Comparison of ENCODE assay signal across 24 cellular contexts in genomic region chr2:204665771-204666170, GRCh38.
DNase-seq lines count a peak whose midpoint lies in the region; ATAC-seq, FAIRE-seq and TF ChIP-seq lines count a peak whose summit lies in the region.
"Had no signal": no experiment of that assay in that cellular context is flagged by ENCODE, and none has a peak within 500 bp of the region (broad histone marks: within the 10 kb centered on the region; RNA-seq: fewer than 3 reads in every experiment).

No MANE protein-coding gene starts in this region.

- H3K36me3 ChIP-seq in GM23248 (ENCODE audit: low read depth): no peaks in the 10 kb centered on the region
- H3K36me3 ChIP-seq in astrocyte (ENCODE audit: insufficient read depth, low read length): no peaks in the 10 kb centered on the region
- H3K36me3 ChIP-seq in mesendoderm (ENCODE audit: control insufficient read depth, insufficient read depth, low read length): no peaks in the 10 kb centered on the region
- H3K36me3 ChIP-seq in upper lobe of left lung: no peaks in the 10 kb centered on the region
- H3K36me3 ChIP-seq: ovary had no signal

- no peak overlapping the region for H4K8ac ChIP-seq in mesendoderm (ENCODE audit: low read depth, low read length)

- H3K4me2 ChIP-seq in GM23248 (ENCODE audit: unreplicated experiment) (peak overlapping the region; percentile 79), astrocyte (ENCODE audit: low read length) (peak overlapping the region; percentile 56), mesendoderm (ENCODE audit: low read length) (no peak overlapping the region)

- H4K20me1 ChIP-seq in GM23248 (ENCODE audit: insufficient read depth): no peaks in the 10 kb centered on the region
- no peaks in the 10 kb centered on the region for H4K20me1 ChIP-seq in astrocyte (ENCODE audit: insufficient read depth, low read length)

- H3K4me1 ChIP-seq in GM23248 (ENCODE audit: insufficient read depth) (peaks cover 32% of the 10 kb centered on the region), astrocyte (ENCODE audit: insufficient read depth, low read length) (peaks cover 14% of the 10 kb centered on the region), mesendoderm (ENCODE audit: control insufficient read depth, low read depth, low read length) (peaks cover 5% of the 10 kb centered on the region), upper lobe of left lung (peaks cover 5 to 17% (median 13%) of the 10 kb centered on the region in 4 donors)

- no peak for TF ChIP-seq EP300 in upper lobe of left lung (IDR thresholded peaks at IDR 0.05)

- H3K27ac ChIP-seq in GM23248 (peak overlapping the region; percentile 76), astrocyte (ENCODE audit: low read depth, low read length) (peak overlapping the region; percentile 83), mesendoderm (ENCODE audit: low read depth, low read length) (no peak overlapping the region), upper lobe of left lung (peak overlapping the region in 3 of 4 donors; percentile 9 to 55 (median 50))
- H3K27ac ChIP-seq: ovary had no signal

- no peaks in the 10 kb centered on the region for H3K79me1 ChIP-seq in mesendoderm (ENCODE audit: low read length)

- H3K9me2 ChIP-seq in GM23248 (ENCODE audit: insufficient read depth): no peaks in the 10 kb centered on the region; the same call in 1 of the 2 replicates

- no peaks in the 10 kb centered on the region for H3K9me3 Mint-ChIP-seq in astrocyte (ENCODE audit: unreplicated experiment)
- H3K9me3 Mint-ChIP-seq: activated T-cell treated with anti-CD3 and anti-CD28 coated beads, Interleukin-2, amount 50 U/mL, for 24 hours; CD8-positive, alpha-beta T cell; T-cell had no signal

- no peak overlapping the region for H2BK15ac ChIP-seq in mesendoderm (replicated peaks; ENCODE audit: low read depth)

- H3K27ac Mint-ChIP-seq in astrocyte (ENCODE audit: unreplicated experiment): no peak overlapping the region
- H3K27ac Mint-ChIP-seq: activated T-cell treated with anti-CD3 and anti-CD28 coated beads, Interleukin-2, amount 50 U/mL, for 24 hours; CD8-positive, alpha-beta T cell; dendritic cell treated with granulocyte-macrophage colony-stimulating factor and Interleukin-4, amounts not matched to agents 40 ng/mL and 50 ng/mL, for 4 days; T-cell had no signal

- H3K4me3 Mint-ChIP-seq in astrocyte (ENCODE audit: unreplicated experiment): no peak overlapping the region
- H3K4me3 Mint-ChIP-seq: activated T-cell treated with anti-CD3 and anti-CD28 coated beads, Interleukin-2, amount 50 U/mL, for 24 hours; CD8-positive, alpha-beta T cell; dendritic cell treated with granulocyte-macrophage colony-stimulating factor and Interleukin-4, amounts not matched to agents 40 ng/mL and 50 ng/mL, for 4 days; T-cell had no signal

- H3K27me3 Mint-ChIP-seq in astrocyte (ENCODE audit: low read depth, unreplicated experiment): no peaks in the 10 kb centered on the region
- H3K27me3 Mint-ChIP-seq: activated T-cell treated with anti-CD3 and anti-CD28 coated beads, Interleukin-2, amount 50 U/mL, for 24 hours; dendritic cell treated with granulocyte-macrophage colony-stimulating factor and Interleukin-4, amounts not matched to agents 40 ng/mL and 50 ng/mL, for 4 days had no signal

- in situ Hi-C loops in GM23248 (cut with MboI): no loop called here

- H3K27me3 ChIP-seq in GM23248 (replicated peaks; ENCODE audit: insufficient read depth) (no peaks in the 10 kb centered on the region), astrocyte (ENCODE audit: insufficient read depth, low read length) (no peaks in the 10 kb centered on the region), mesendoderm (ENCODE audit: insufficient read depth, low read length, poor library complexity) (no peaks in the 10 kb centered on the region), upper lobe of left lung (no peaks in the 10 kb centered on the region)
- H3K27me3 ChIP-seq: ovary had no signal

- peak; percentile 3 for DNase-seq in GM23248
- no peak for DNase-seq in astrocyte (ENCODE audit: low read depth)
- DNase-seq in mesendoderm: no peak
- DNase-seq in upper lobe of left lung: no peak
- no peak for DNase-seq in NCI-H2196 treated with DMSO at 0.1 percent for 48 hours (lab: John Stamatoyannopoulos, UW; ENCODE audit: unreplicated experiment)
- no peak for DNase-seq in NCI-H2029 treated with DMSO at 0.1 percent for 48 hours (lab: John Stamatoyannopoulos, UW)
- DNase-seq: activated CD8-positive, alpha-beta memory T cell treated with anti-CD3 and anti-CD28 coated beads for 24 hours; activated T-cell treated with anti-CD3 and anti-CD28 coated beads, Interleukin-2, amount 50 U/mL, for 24 hours; AML-193; amygdala; CD8-positive, alpha-beta T cell; hypothalamus; Kasumi-1; NCI-H1092; NCI-H1930; NCI-H774; ovary; right cardiac atrium; Right ventricle myocardium superior; stimulated activated CD4-positive, alpha-beta T cell treated with anti-CD3 and anti-CD28 coated beads, Interleukin-15, amount 100 ng/mL, for 24 hours; T-cell had no signal

- no peaks in the 10 kb centered on the region for H3K79me2 ChIP-seq in GM23248 (ENCODE audit: insufficient read depth)
- H3K79me2 ChIP-seq in astrocyte (ENCODE audit: insufficient read depth, low read length): no peaks in the 10 kb centered on the region
- H3K79me2 ChIP-seq in mesendoderm (ENCODE audit: control insufficient read depth, insufficient read depth, low read length): no peaks in the 10 kb centered on the region

- no peak for FAIRE-seq in astrocyte (lab: Jason Lieb, UNC)
- FAIRE-seq: GM12878 had no signal

- H3K9ac ChIP-seq in GM23248: no peak overlapping the region
- no peak overlapping the region for H3K9ac ChIP-seq in astrocyte (ENCODE audit: low read length)
- H3K9ac ChIP-seq in mesendoderm (ENCODE audit: low read length): no peak overlapping the region

- no peak overlapping the region for H3K23ac ChIP-seq in mesendoderm (ENCODE audit: low read length)

- H4K5ac ChIP-seq in mesendoderm (ENCODE audit: low read length): no peak overlapping the region

- H2BK120ac ChIP-seq in mesendoderm (ENCODE audit: low read depth, low read length): no peak overlapping the region

- TF ChIP-seq CTCF in astrocyte (IDR thresholded peaks at IDR 0.05; ENCODE audit: insufficient read depth, low read depth, low read length) (no peak), upper lobe of left lung (IDR thresholded peaks at IDR 0.05) (no peak)

- no peak overlapping the region for H3K56ac ChIP-seq in mesendoderm (ENCODE audit: low read length)

- no peak for TF ChIP-seq POLR2A in upper lobe of left lung (IDR thresholded peaks at IDR 0.05)

- no peaks in the 10 kb centered on the region for H3K9me3 ChIP-seq in GM23248 (ENCODE audit: low read depth)
- no peaks in the 10 kb centered on the region for H3K9me3 ChIP-seq in astrocyte (ENCODE audit: insufficient read depth, low read depth, low read length)
- H3K9me3 ChIP-seq in upper lobe of left lung: no peaks in the 10 kb centered on the region
- H3K9me3 ChIP-seq: ovary had no signal

- ATAC-seq in upper lobe of left lung (ENCODE audit: low FRiP score in 2 of 2) (no peak), HG03457 (IDR thresholded peaks at IDR 0.05; ENCODE audit: unreplicated experiment) (no peak)
- ATAC-seq: CD8-positive, alpha-beta T cell; GM12878; right cardiac atrium; T-cell had no signal

- H3K4me3 ChIP-seq in GM23248 (peak overlapping the region; percentile 29), astrocyte (ENCODE audit: insufficient read depth, low read depth, low read length) (no peak overlapping the region), mesendoderm (ENCODE audit: low read length) (no peak overlapping the region), upper lobe of left lung (no peak overlapping the region)
- H3K4me3 ChIP-seq: GM12878, ovary had no signal

- H3F3A ChIP-seq in GM23248 (ENCODE audit: insufficient read depth): peaks cover 27% of the 10 kb centered on the region

- H2AFZ ChIP-seq in GM23248: peak overlapping the region; percentile 29
- no peak overlapping the region for H2AFZ ChIP-seq in astrocyte (ENCODE audit: low read depth, low read length)

- H3K36me3 Mint-ChIP-seq in astrocyte (ENCODE audit: low read depth, unreplicated experiment): no peaks in the 10 kb centered on the region
- H3K36me3 Mint-ChIP-seq: CD8-positive, alpha-beta T cell; T-cell had no signal

- H3K4me1 Mint-ChIP-seq in astrocyte (ENCODE audit: low read depth, unreplicated experiment): peaks cover 6% of the 10 kb centered on the region
- H3K4me1 Mint-ChIP-seq: T-cell had no signal

- H3K18ac ChIP-seq in mesendoderm (ENCODE audit: low read length): no peak overlapping the region

- 97 to 100% methylated on average over 2 of the region's 2 CpGs for WGBS in GM23248 (ENCODE audit: low coverage in 1 of 2, low lambda C conversion rate in 2 of 2, missing lambda C conversion rate in 2 of 2), 2 experiments
- no CpG with 5 or more reads among the region's 2 CpGs for WGBS in mesendoderm (ENCODE audit: extremely low coverage, insufficient coverage, low lambda C conversion rate)
- WGBS in upper lobe of left lung, 2 donors: 96 to 98% methylated on average over 2 of the region's 2 CpGs

- H3K4ac ChIP-seq in mesendoderm (ENCODE audit: low read depth, low read length): peak overlapping the region; percentile 55

- H2BK5ac ChIP-seq in mesendoderm (ENCODE audit: low read length): no peak overlapping the region

- H2AK5ac ChIP-seq in mesendoderm (ENCODE audit: low read length): no peak overlapping the region
